1 cellular context compared by ENCODE assay signal in the genomic region with DNA sequence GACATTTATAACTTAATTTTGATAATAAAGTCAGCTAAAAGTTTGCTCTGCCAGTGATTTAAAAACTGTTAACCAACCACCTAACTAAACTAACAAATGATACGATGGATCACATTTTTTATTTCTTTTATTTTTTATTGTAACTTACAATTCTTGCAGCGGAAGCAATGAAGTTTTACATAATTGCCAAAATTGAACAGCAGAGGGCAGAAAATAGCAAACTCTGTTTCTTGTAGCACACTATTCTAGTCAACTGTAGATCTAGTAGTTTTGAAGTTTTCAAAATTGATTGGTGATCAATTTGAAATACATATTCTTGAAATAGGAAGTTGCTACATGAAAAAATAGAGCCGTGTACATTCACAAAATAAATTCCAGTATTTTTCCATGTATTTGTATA.
TF ChIP-seq lines count a peak whose summit lies in the region.

No MANE protein-coding gene starts in this region.

TF ChIP-seq in SK-N-SH treated with all-trans-retinoic acid at 6 μM for 48 hours, 23 proteins besides CTCF, POLR2A, EP300 and RAD21 (continued from another document):
- TF ChIP-seq TOX (CRISPR knock-in tag; IDR thresholded peaks at IDR 0.05; ENCODE audit: borderline replicate concordance) (no peak), TCF4 (CRISPR knock-in tag; IDR thresholded peaks at IDR 0.05; ENCODE audit: borderline replicate concordance) (no peak), GLIS3 (CRISPR knock-in tag; IDR thresholded peaks at IDR 0.05) (no peak), ZNF8 (CRISPR knock-in tag; IDR thresholded peaks at IDR 0.05) (no peak)
- TF ChIP-seq, protein P1, sequence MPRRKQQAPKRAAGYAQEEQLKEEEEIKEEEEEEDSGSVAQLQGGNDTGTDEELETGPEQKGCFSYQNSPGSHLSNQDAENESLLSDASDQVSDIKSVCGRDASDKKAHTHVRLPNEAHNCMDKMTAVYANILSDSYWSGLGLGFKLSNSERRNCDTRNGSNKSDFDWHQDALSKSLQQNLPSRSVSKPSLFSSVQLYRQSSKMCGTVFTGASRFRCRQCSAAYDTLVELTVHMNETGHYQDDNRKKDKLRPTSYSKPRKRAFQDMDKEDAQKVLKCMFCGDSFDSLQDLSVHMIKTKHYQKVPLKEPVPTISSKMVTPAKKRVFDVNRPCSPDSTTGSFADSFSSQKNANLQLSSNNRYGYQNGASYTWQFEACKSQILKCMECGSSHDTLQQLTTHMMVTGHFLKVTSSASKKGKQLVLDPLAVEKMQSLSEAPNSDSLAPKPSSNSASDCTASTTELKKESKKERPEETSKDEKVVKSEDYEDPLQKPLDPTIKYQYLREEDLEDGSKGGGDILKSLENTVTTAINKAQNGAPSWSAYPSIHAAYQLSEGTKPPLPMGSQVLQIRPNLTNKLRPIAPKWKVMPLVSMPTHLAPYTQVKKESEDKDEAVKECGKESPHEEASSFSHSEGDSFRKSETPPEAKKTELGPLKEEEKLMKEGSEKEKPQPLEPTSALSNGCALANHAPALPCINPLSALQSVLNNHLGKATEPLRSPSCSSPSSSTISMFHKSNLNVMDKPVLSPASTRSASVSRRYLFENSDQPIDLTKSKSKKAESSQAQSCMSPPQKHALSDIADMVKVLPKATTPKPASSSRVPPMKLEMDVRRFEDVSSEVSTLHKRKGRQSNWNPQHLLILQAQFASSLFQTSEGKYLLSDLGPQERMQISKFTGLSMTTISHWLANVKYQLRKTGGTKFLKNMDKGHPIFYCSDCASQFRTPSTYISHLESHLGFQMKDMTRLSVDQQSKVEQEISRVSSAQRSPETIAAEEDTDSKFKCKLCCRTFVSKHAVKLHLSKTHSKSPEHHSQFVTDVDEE (CRISPR knock-in tag; IDR thresholded peaks at IDR 0.05), result no peak
